18 cellular contexts compared by ENCODE assay signal in genomic region chr15:26521142-26521541, GRCh38.
DNase-seq lines count a peak whose midpoint lies in the region; ATAC-seq and TF ChIP-seq lines count a peak whose summit lies in the region.
"Had no signal": no experiment of that assay in that cellular context is flagged by ENCODE, and none has a peak within 500 bp of the region (broad histone marks: within the 10 kb centered on the region; RNA-seq: fewer than 3 reads in every experiment).

No MANE protein-coding gene starts in this region.

- H3K4me1 Mint-ChIP-seq in progenitor cell of endocrine pancreas (ENCODE audit: low read depth): no peaks in the 10 kb centered on the region
- H3K4me1 Mint-ChIP-seq: B cell had no signal

- no peaks in the 10 kb centered on the region for H3K4me1 ChIP-seq in right atrium auricular region

- no peak overlapping the region for H3K4me3 Mint-ChIP-seq in progenitor cell of endocrine pancreas (ENCODE audit: low read depth)
- H3K4me3 Mint-ChIP-seq: B cell; CD8-positive, alpha-beta T cell; HFFc6 had no signal

- no peak overlapping the region for H3K27ac ChIP-seq in right atrium auricular region
- H3K27ac ChIP-seq: BLaER1 treated with 17β-estradiol and CSF1 and Interleukin-3, amounts not matched to agents 10 nM and 100 nM had no signal

- intact Hi-C loops in left cardiac atrium (cut with DNase I): no loop called here

- peak overlapping the region; percentile 11 for H3K27ac Mint-ChIP-seq in progenitor cell of endocrine pancreas
- H3K27ac Mint-ChIP-seq: B cell; CD8-positive, alpha-beta T cell; HFFc6 had no signal

- no peaks in the 10 kb centered on the region for H3K36me3 Mint-ChIP-seq in progenitor cell of endocrine pancreas (ENCODE audit: insufficient read depth)
- H3K36me3 Mint-ChIP-seq: CD8-positive, alpha-beta T cell had no signal

- ATAC-seq in left cardiac atrium: peak; percentile 59 to 70
- ATAC-seq: CD8-positive, alpha-beta T cell; HCT116 had no signal

- no peak for TF ChIP-seq CTCF in right atrium auricular region (IDR thresholded peaks at IDR 0.05)
- no peak for TF ChIP-seq CTCF in progenitor cell of endocrine pancreas (IDR thresholded peaks at IDR 0.05; ENCODE audit: unreplicated experiment)

- peaks cover 0 to 4% of the 10 kb centered on the region in 2 donors for H3K9me3 ChIP-seq in right atrium auricular region

- H3K27me3 Mint-ChIP-seq in progenitor cell of endocrine pancreas: no peaks in the 10 kb centered on the region
- H3K27me3 Mint-ChIP-seq: B cell had no signal

- DNase-seq in left cardiac atrium: no peak
- no peak for DNase-seq in right atrium auricular region (ENCODE audit: low spot score)
- peak; percentile 24 for DNase-seq in NCI-H69 (lab: John Stamatoyannopoulos, UW)
- DNase-seq in left kidney (ENCODE audit: low read depth, low spot score): peak; percentile 24
- DNase-seq in progenitor cell of endocrine pancreas (ENCODE audit: low spot score, unreplicated experiment): no peak
- no peak for DNase-seq in COLO829 (ENCODE audit: low spot score)
- no peak for DNase-seq in HUDEP-2 (lab: John Stamatoyannopoulos, UW; ENCODE audit: unreplicated experiment in 76 of 76)
- DNase-seq: CD8-positive, alpha-beta T cell; COR-L47; DMS153; DMS79; GDM1; GOT3; H7; HFFc6 had no signal

- H3K9me3 Mint-ChIP-seq in progenitor cell of endocrine pancreas (ENCODE audit: low read depth): peaks cover 7% of the 10 kb centered on the region

- H3K36me3 ChIP-seq in right atrium auricular region: no peaks in the 10 kb centered on the region
- H3K36me3 ChIP-seq: BLaER1 treated with 17β-estradiol and CSF1 and Interleukin-3, amounts not matched to agents 10 nM and 100 nM had no signal

- H3K4me3 ChIP-seq in right atrium auricular region: no peak overlapping the region
- H3K4me3 ChIP-seq: BLaER1 treated with 17β-estradiol and CSF1 and Interleukin-3, amounts not matched to agents 10 nM and 100 nM had no signal

- H3K27me3 ChIP-seq in right atrium auricular region: no peaks in the 10 kb centered on the region
- H3K27me3 ChIP-seq: BLaER1 treated with 17β-estradiol and CSF1 and Interleukin-3, amounts not matched to agents 10 nM and 100 nM had no signal

Comparison
In these comparisons a context has a peak if more than half of its experiments do, and no peak if none do; other contexts are left out.
1. DNase-seq: peak in NCI-H69 (single experiment) and left kidney (single experiment); none in left cardiac atrium (single experiment), right atrium auricular region (single experiment), progenitor cell of endocrine pancreas (single experiment), COLO829 (single experiment) and HUDEP-2 (0 of 76).